19 cellular contexts compared by ENCODE assay signal in the genomic region with DNA sequence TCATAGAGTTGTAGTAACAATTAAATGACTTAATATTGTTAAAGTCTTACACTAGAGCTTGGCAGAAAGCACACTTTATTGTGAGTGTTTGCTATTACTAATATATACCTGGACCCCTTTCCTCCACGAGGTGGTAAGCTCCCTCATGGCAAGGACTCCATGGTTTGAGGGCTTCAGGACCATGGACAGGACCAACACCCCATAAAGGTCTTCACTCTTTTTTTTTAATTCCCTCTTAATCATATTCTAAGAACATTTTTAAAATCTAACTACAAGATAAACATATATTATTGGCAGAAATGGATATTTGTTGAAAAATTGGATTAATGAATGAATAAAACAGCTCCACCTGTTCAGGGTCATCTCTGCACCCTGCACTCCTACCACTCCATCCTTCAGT.
DNase-seq lines count a peak whose midpoint lies in the region; ATAC-seq, FAIRE-seq and TF ChIP-seq lines count a peak whose summit lies in the region.
"Had no signal": no experiment of that assay in that cellular context is flagged by ENCODE, and none has a peak within 500 bp of the region (broad histone marks: within the 10 kb centered on the region; RNA-seq: fewer than 3 reads in every experiment).

No MANE protein-coding gene starts in this region.

- POLR2A ChIA-PET in activated CD4-positive, alpha-beta T cell treated with anti-CD3 and anti-CD28 coated beads for 36 hours (lab: Charles Lee), result no interaction called here

- no peak overlapping the region for H3K18ac ChIP-seq in neuronal stem cell (ENCODE audit: low read length)

- no peak for ATAC-seq in activated CD4-positive, alpha-beta T cell treated with anti-CD3 and anti-CD28 coated beads for 36 hours
- ATAC-seq in lower lobe of right lung (no peak), psoas muscle (no peak)
- ATAC-seq: heart right ventricle, Panc1 had no signal

- CTCF ChIA-PET in activated CD4-positive, alpha-beta T cell treated with anti-CD3 and anti-CD28 coated beads for 36 hours (lab: Charles Lee), result no interaction called here

- H3K4me3 ChIP-seq in bronchial epithelial cell (ENCODE audit: low read depth, low read length), result no peak overlapping the region
- H3K4me3 ChIP-seq in neuronal stem cell (ENCODE audit: low read length in 2 of 2), result no peak overlapping the region
- H3K4me3 ChIP-seq in lower lobe of right lung, result no peak overlapping the region
- H3K4me3 ChIP-seq in psoas muscle, result no peak overlapping the region
- H3K4me3 ChIP-seq: heart right ventricle, right atrium auricular region, tibial nerve had no signal

- H3K36me3 ChIP-seq in bronchial epithelial cell (ENCODE audit: control insufficient read depth, insufficient read depth, low read length) (no peaks in the 10 kb centered on the region), neuronal stem cell (replicated peaks in 1 of 2; ENCODE audit: control insufficient read depth in 2 of 2, insufficient read depth in 2 of 2, low read length in 2 of 2) (no peaks in the 10 kb centered on the region), lower lobe of right lung (no peaks in the 10 kb centered on the region), psoas muscle (ENCODE audit: insufficient read depth in 1 of 2, low read depth in 1 of 2) (no peaks in the 10 kb centered on the region)
- H3K36me3 ChIP-seq: heart right ventricle, right atrium auricular region, tibial nerve had no signal

- no peaks in the 10 kb centered on the region for H3K79me1 ChIP-seq in neuronal stem cell (ENCODE audit: low read depth, low read length)

- H2AK5ac ChIP-seq in neuronal stem cell (ENCODE audit: low read depth, low read length), result no peak overlapping the region

- H3K4me1 ChIP-seq in neuronal stem cell (ENCODE audit: control insufficient read depth in 2 of 2, insufficient read depth in 1 of 2, low read depth in 1 of 2, low read length in 2 of 2), result no peaks in the 10 kb centered on the region
- H3K4me1 ChIP-seq in lower lobe of right lung, result no peaks in the 10 kb centered on the region
- H3K4me1 ChIP-seq in psoas muscle, result no peaks in the 10 kb centered on the region
- H3K4me1 ChIP-seq: tibial nerve had no signal

- H3K27me3 Mint-ChIP-seq in activated CD4-positive, alpha-beta T cell treated with anti-CD3 and anti-CD28 coated beads for 36 hours, result no peaks in the 10 kb centered on the region
- H3K27me3 Mint-ChIP-seq in activated T-helper 2 cell treated with anti-CD3 and anti-CD28 coated beads, Interferon-gamma antibody, Interleukin-2, Interleukin-4, amounts not matched to agents 10 μg/mL and 5 μg/mL and 100 μg/mL, durations not matched to agents 14 hours and 24 hours and 36 hours (ENCODE audit: low read depth), result no peaks in the 10 kb centered on the region

- no peaks in the 10 kb centered on the region for H3K4me1 Mint-ChIP-seq in activated CD4-positive, alpha-beta T cell treated with anti-CD3 and anti-CD28 coated beads for 36 hours
- no peaks in the 10 kb centered on the region for H3K4me1 Mint-ChIP-seq in activated T-helper 2 cell treated with anti-CD3 and anti-CD28 coated beads, Interferon-gamma antibody, Interleukin-2, Interleukin-4, amounts not matched to agents 10 μg/mL and 5 μg/mL and 100 μg/mL, durations not matched to agents 14 hours and 24 hours and 36 hours (ENCODE audit: low read depth)

- H3K9me3 ChIP-seq in neuronal stem cell (replicated peaks in 1 of 2; ENCODE audit: control insufficient read depth in 2 of 2, insufficient read depth in 1 of 2, low read depth in 1 of 2, low read length in 2 of 2), result no peaks in the 10 kb centered on the region
- H3K9me3 ChIP-seq in lower lobe of right lung, result no peaks in the 10 kb centered on the region
- H3K9me3 ChIP-seq in psoas muscle, result no peaks in the 10 kb centered on the region
- H3K9me3 ChIP-seq: heart right ventricle, right atrium auricular region, tibial nerve had no signal

- no peak for TF ChIP-seq CTCF in bronchial epithelial cell (IDR thresholded peaks at IDR 0.05; ENCODE audit: insufficient read depth, low read length, severe bottlenecking)
- no peak for TF ChIP-seq CTCF in lower lobe of right lung (IDR thresholded peaks at IDR 0.05)
- TF ChIP-seq CTCF in psoas muscle (IDR thresholded peaks at IDR 0.05), result no peak

- H3K9me3 Mint-ChIP-seq in activated CD4-positive, alpha-beta T cell treated with anti-CD3 and anti-CD28 coated beads for 36 hours (ENCODE audit: low read depth), result no peaks in the 10 kb centered on the region
- peaks cover 11% of the 10 kb centered on the region for H3K9me3 Mint-ChIP-seq in activated T-helper 2 cell treated with anti-CD3 and anti-CD28 coated beads, Interferon-gamma antibody, Interleukin-2, Interleukin-4, amounts not matched to agents 10 μg/mL and 5 μg/mL and 100 μg/mL, durations not matched to agents 14 hours and 24 hours and 36 hours

- no CpG with 5 or more reads among the region's 1 CpG for WGBS in neuronal stem cell (ENCODE audit: extremely low coverage in 2 of 2, insufficient read length in 2 of 2, insufficient replicate concordance in 1 of 2), 2 donors
- WGBS in psoas muscle, 3 donors, result 4 to 28% (median 25%) methylated on average over 1 of the region's 1 CpG

- no peak overlapping the region for H2BK120ac ChIP-seq in neuronal stem cell (ENCODE audit: low read depth, low read length)

- H3K27ac Mint-ChIP-seq in activated CD4-positive, alpha-beta T cell treated with anti-CD3 and anti-CD28 coated beads for 36 hours, result no peak overlapping the region
- no peak overlapping the region for H3K27ac Mint-ChIP-seq in activated T-helper 2 cell treated with anti-CD3 and anti-CD28 coated beads, Interferon-gamma antibody, Interleukin-2, Interleukin-4, amounts not matched to agents 10 μg/mL and 5 μg/mL and 100 μg/mL, durations not matched to agents 14 hours and 24 hours and 36 hours

- no peak overlapping the region for H2AFZ ChIP-seq in neuronal stem cell (ENCODE audit: low read length)

- H3K36me3 Mint-ChIP-seq in activated CD4-positive, alpha-beta T cell treated with anti-CD3 and anti-CD28 coated beads for 36 hours (ENCODE audit: low read depth), result no peaks in the 10 kb centered on the region
- no peaks in the 10 kb centered on the region for H3K36me3 Mint-ChIP-seq in activated T-helper 2 cell treated with anti-CD3 and anti-CD28 coated beads, Interferon-gamma antibody, Interleukin-2, Interleukin-4, amounts not matched to agents 10 μg/mL and 5 μg/mL and 100 μg/mL, durations not matched to agents 14 hours and 24 hours and 36 hours (ENCODE audit: low read depth)

- FAIRE-seq in bronchial epithelial cell (lab: Jason Lieb, UNC), result no peak
- FAIRE-seq: astrocyte had no signal

- H2BK15ac ChIP-seq in neuronal stem cell (ENCODE audit: low read length), result no peak overlapping the region

- peak; percentile 6 for DNase-seq in activated CD4-positive, alpha-beta T cell treated with anti-CD3 and anti-CD28 coated beads for 36 hours
- DNase-seq in activated CD4-positive, alpha-beta T cell treated with anti-CD3 and anti-CD28 coated beads, Interleukin-2, amount 50 U/mL, for 1 hour, result no peak
- DNase-seq in OCI-M1 (lab: John Stamatoyannopoulos, UW), result peak; percentile 0
- DNase-seq in bronchial epithelial cell (ENCODE audit: low read depth), result peak; percentile 7
- DNase-seq in neuronal stem cell (ENCODE audit: low spot score), result peak; percentile 46
- no peak for DNase-seq in activated T-helper 2 cell treated with anti-CD3 and anti-CD28 coated beads, Interferon-gamma antibody, Interleukin-2, Interleukin-4, amounts not matched to agents 10 μg/mL and 5 μg/mL and 100 μg/mL, durations not matched to agents 14 hours and 24 hours and 36 hours (ENCODE audit: low spot score)
- no peak for DNase-seq in lower lobe of right lung
- DNase-seq in psoas muscle, result no peak
- DNase-seq: activated CD4-positive, alpha-beta T cell treated with anti-CD3 and anti-CD28 coated beads, Interleukin-2, amount 50 U/mL, for 48 hours; activated naive CD4-positive, alpha-beta T cell treated with anti-CD3 and anti-CD28 coated beads, Interleukin-2, amount 50 U/mL, for 16 hours; activated T-cell treated with anti-CD3 and anti-CD28 coated beads, Interleukin-2, amount 50 U/mL, for 1 hour; heart right ventricle; kidney glomerular epithelial cell; stimulated activated naive CD4-positive, alpha-beta T cell treated with Interleukin-2 at 50 U/mL for 16 hours had no signal

- H2BK5ac ChIP-seq in neuronal stem cell (ENCODE audit: low read length), result no peak overlapping the region

- H3K27me3 ChIP-seq in bronchial epithelial cell (ENCODE audit: control insufficient read depth, insufficient read depth, low read length), result peaks cover 2% of the 10 kb centered on the region
- no peaks in the 10 kb centered on the region for H3K27me3 ChIP-seq in neuronal stem cell (ENCODE audit: control insufficient read depth in 3 of 3, insufficient read depth in 3 of 3, low read depth in 1 of 3, low read length in 3 of 3)
- H3K27me3 ChIP-seq in lower lobe of right lung (ENCODE audit: low read depth), result no peaks in the 10 kb centered on the region
- no peaks in the 10 kb centered on the region for H3K27me3 ChIP-seq in psoas muscle (ENCODE audit: insufficient read depth in 3 of 3, low read length in 2 of 3)
- H3K27me3 ChIP-seq: heart right ventricle, right atrium auricular region, tibial nerve had no signal

- no peak overlapping the region for H3K4me3 Mint-ChIP-seq in activated CD4-positive, alpha-beta T cell treated with anti-CD3 and anti-CD28 coated beads for 36 hours
- no peak overlapping the region for H3K4me3 Mint-ChIP-seq in activated T-helper 2 cell treated with anti-CD3 and anti-CD28 coated beads, Interferon-gamma antibody, Interleukin-2, Interleukin-4, amounts not matched to agents 10 μg/mL and 5 μg/mL and 100 μg/mL, durations not matched to agents 14 hours and 24 hours and 36 hours (ENCODE audit: low read depth)

- H4K8ac ChIP-seq in neuronal stem cell (ENCODE audit: low read depth, low read length), result no peak overlapping the region

- H2BK12ac ChIP-seq in neuronal stem cell (ENCODE audit: low read length), result no peak overlapping the region

- H3K4ac ChIP-seq in neuronal stem cell (ENCODE audit: low read length), result no peak overlapping the region

- H3K4me2 ChIP-seq in neuronal stem cell (ENCODE audit: insufficient read depth, low read length, poor library complexity, severe bottlenecking), result no peak overlapping the region

- no peak overlapping the region for H3K14ac ChIP-seq in neuronal stem cell (ENCODE audit: low read length)

- no peak overlapping the region for H3K9ac ChIP-seq in neuronal stem cell (ENCODE audit: low read depth, low read length, poor library complexity)

- H3K23ac ChIP-seq in neuronal stem cell (ENCODE audit: low read depth, low read length, poor library complexity), result no peak overlapping the region

- H3K27ac ChIP-seq in neuronal stem cell (replicated peaks; ENCODE audit: low read length), result no peak overlapping the region
- H3K27ac ChIP-seq in lower lobe of right lung, result no peak overlapping the region
- no peak overlapping the region for H3K27ac ChIP-seq in psoas muscle
- H3K27ac ChIP-seq: C4-2B, heart right ventricle, right atrium auricular region, tibial nerve had no signal

- H4K91ac ChIP-seq in neuronal stem cell (ENCODE audit: low read depth, low read length, poor library complexity), result no peak overlapping the region

- intact Hi-C loops in activated CD4-positive, alpha-beta T cell treated with anti-CD3 and anti-CD28 coated beads for 36 hours (cut with DNase I, micrococcal nuclease), result no loop called here
- intact Hi-C loops in activated T-helper 2 cell treated with anti-CD3 and anti-CD28 coated beads, Interferon-gamma antibody, Interleukin-2, Interleukin-4, amounts not matched to agents 10 μg/mL and 5 μg/mL and 100 μg/mL, durations not matched to agents 14 hours and 24 hours and 36 hours (cut with micrococcal nuclease), result no loop called here
- intact Hi-C loops in lower lobe of right lung (cut with DNase I), result no loop called here
- intact Hi-C loops in psoas muscle (cut with DNase I), result no loop called here

Comparison
In these comparisons a context has a peak if more than half of its experiments do, and no peak if none do; other contexts are left out.
1. DNase-seq: peak in activated CD4-positive, alpha-beta T cell treated with anti-CD3 and anti-CD28 coated beads for 36 hours (single experiment), OCI-M1 (single experiment), bronchial epithelial cell (single experiment) and neuronal stem cell (single experiment); none in activated CD4-positive, alpha-beta T cell treated with anti-CD3 and anti-CD28 coated beads, Interleukin-2, amount 50 U/mL, for 1 hour (single experiment), activated T-helper 2 cell treated with anti-CD3 and anti-CD28 coated beads, Interferon-gamma antibody, Interleukin-2, Interleukin-4, amounts not matched to agents 10 μg/mL and 5 μg/mL and 100 μg/mL, durations not matched to agents 14 hours and 24 hours and 36 hours (single experiment), lower lobe of right lung (single experiment) and psoas muscle (0 of 2).